1 cellular context compared by ENCODE assay signal in genomic region chr11:47552581-47553416, GRCh38.
A peak's percentile ranks its signal among the peaks of the same experiment; 100 is the strongest.
TF ChIP-seq lines count a peak whose summit lies in the region.

TSS of gene CELF1 (minus strand) at chr11:47553132. CDS start at chr11:47499523, 53,609 bp downstream.

TF ChIP-seq in HepG2, 621 proteins besides CTCF, POLR2A, EP300 and RAD21 (continued from another document and continues in another):
- TF ChIP-seq PRDM15 (CRISPR knock-in tag; IDR thresholded peaks at IDR 0.05), result no peak; the same call in 1 of the 2 replicates
- no peak for TF ChIP-seq ZNF792 (CRISPR knock-in tag; IDR thresholded peaks at IDR 0.05)
- no peak for TF ChIP-seq HNRNPH1 (optimal IDR thresholded peaks at IDR 0.05; ENCODE audit: low read depth, low read length)
- no peak for TF ChIP-seq FOXK2 (IDR thresholded peaks at IDR 0.05)
- peak; percentile 96 for TF ChIP-seq ZNF644 (CRISPR knock-in tag; IDR thresholded peaks at IDR 0.05; ENCODE audit: low read depth)
- no peak for TF ChIP-seq PAF1 (CRISPR knock-in tag; IDR thresholded peaks at IDR 0.05)
- peak; percentile 71 to 80; a peak in 3 of 4 replicates for TF ChIP-seq HMGXB4 (CRISPR knock-in tag; IDR thresholded peaks at IDR 0.05; ENCODE audit: borderline replicate concordance in 1 of 2, low read depth in 1 of 2)
- no peak for TF ChIP-seq SMAD9 (CRISPR knock-in tag; IDR thresholded peaks at IDR 0.05)
- TF ChIP-seq ZMAT3 (CRISPR knock-in tag; conservative IDR thresholded peaks at IDR 0.05), result no peak
- TF ChIP-seq, protein P1, sequence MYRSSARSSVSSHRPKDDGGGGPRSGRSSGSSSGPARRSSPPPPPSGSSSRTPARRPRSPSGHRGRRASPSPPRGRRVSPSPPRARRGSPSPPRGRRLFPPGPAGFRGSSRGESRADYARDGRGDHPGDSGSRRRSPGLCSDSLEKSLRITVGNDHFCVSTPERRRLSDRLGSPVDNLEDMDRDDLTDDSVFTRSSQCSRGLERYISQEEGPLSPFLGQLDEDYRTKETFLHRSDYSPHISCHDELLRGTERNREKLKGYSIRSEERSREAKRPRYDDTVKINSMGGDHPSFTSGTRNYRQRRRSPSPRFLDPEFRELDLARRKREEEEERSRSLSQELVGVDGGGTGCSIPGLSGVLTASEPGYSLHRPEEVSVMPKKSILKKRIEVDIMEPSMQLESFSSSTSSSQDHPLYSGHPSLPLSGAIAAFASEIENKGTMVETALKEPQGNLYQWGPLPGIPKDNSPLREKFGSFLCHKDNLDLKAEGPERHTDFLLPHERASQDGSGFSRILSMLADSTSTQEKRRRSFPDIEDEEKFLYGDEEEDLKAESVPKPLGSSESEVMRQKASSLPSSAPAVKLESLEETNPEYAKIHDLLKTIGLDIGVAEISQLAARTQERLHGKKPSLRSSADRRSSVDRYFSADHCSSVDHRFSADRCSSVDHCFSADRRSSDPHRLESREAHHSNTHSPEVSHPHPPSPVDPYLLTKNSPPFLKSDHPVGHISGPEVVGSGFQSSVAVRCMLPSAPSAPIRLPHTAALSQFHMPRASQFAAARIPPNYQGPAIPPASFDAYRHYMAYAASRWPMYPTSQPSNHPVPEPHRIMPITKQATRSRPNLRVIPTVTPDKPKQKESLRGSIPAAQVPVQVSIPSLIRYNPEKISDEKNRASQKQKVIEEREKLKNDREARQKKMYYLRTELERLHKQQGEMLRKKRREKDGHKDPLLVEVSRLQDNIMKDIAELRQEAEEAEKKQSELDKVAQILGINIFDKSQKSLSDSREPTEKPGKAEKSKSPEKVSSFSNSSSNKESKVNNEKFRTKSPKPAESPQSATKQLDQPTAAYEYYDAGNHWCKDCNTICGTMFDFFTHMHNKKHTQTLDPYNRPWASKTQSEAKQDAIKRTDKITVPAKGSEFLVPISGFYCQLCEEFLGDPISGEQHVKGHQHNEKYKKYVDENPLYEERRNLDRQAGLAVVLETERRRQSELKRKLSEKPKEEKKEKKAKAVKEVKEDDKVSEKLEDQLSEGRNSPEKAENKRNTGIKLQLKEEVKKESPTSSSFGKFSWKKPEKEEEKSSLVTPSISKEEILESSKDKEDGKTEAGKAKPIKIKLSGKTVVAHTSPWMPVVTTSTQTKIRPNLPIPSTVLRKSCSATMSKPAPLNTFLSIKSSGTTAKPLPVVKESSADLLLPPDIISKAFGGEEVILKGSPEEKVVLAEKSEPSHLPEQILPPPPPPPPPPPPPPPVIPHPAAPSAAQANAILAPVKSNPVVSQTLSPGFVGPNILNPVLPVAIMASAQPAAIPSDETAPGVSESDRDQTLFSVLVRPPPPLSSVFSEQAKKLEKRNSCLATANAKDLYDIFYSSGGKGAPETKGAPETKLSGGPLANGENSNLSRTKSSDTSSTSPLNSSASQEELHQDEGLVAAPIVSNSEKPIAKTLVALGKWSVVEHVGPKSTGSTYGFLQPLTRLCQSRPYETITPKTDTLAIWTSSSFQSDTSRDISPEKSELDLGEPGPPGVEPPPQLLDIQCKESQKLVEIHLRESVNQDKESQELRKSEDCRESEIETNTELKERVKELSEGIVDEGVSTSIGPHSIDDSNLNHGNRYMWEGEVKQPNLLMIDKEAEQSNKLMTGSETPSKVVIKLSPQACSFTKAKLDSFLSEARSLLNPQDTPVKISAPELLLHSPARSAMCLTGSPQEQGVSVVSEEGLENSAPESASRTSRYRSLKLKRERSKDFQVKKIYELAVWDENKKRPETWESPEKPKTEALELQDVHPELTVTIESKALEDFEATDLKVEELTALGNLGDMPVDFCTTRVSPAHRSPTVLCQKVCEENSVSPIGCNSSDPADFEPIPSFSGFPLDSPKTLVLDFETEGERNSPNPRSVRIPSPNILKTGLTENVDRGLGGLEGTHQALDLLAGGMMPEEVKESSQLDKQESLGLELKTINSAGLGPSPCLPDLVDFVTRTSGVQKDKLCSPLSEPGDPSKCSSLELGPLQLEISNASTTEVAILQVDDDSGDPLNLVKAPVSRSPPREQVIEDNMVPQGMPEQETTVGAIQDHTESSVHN (CRISPR knock-in tag; IDR thresholded peaks at IDR 0.05), result no peak
- peak; percentile 38; the same call in 1 of the 2 replicates for TF ChIP-seq BATF2 (CRISPR knock-in tag; IDR thresholded peaks at IDR 0.05)
- TF ChIP-seq ONECUT2 (CRISPR knock-in tag; IDR thresholded peaks at IDR 0.05), result no peak
- TF ChIP-seq ZNF260 (CRISPR knock-in tag; IDR thresholded peaks at IDR 0.05; ENCODE audit: borderline replicate concordance, low read depth), result no peak
- no peak; the same call in 1 of the 2 replicates for TF ChIP-seq ZNF556 (CRISPR knock-in tag; IDR thresholded peaks at IDR 0.05; ENCODE audit: borderline replicate concordance)
- TF ChIP-seq ZNF75D (CRISPR knock-in tag; IDR thresholded peaks at IDR 0.05; ENCODE audit: borderline replicate concordance), result no peak
- 0 out of 2 replicates have a peak, but pooled peaks have one; percentile 80 for TF ChIP-seq DNMT1 (CRISPR knock-in tag; IDR thresholded peaks at IDR 0.05)
- TF ChIP-seq CREB1 (IDR thresholded peaks at IDR 0.05), result peak; percentile 28; the same call in 1 of the 2 replicates
- no peak for TF ChIP-seq CREB1 (CRISPR knock-in tag; IDR thresholded peaks at IDR 0.05)
- TF ChIP-seq TBX2 (CRISPR knock-in tag; IDR thresholded peaks at IDR 0.05; ENCODE audit: borderline replicate concordance), result no peak; the same call in 1 of the 2 replicates
- no peak for TF ChIP-seq ZNF3 (CRISPR knock-in tag; IDR thresholded peaks at IDR 0.05)
- TF ChIP-seq ZNF563 (CRISPR knock-in tag; IDR thresholded peaks at IDR 0.05), result peak; percentile 61; the same call in 1 of the 2 replicates
- TF ChIP-seq, protein P2, sequence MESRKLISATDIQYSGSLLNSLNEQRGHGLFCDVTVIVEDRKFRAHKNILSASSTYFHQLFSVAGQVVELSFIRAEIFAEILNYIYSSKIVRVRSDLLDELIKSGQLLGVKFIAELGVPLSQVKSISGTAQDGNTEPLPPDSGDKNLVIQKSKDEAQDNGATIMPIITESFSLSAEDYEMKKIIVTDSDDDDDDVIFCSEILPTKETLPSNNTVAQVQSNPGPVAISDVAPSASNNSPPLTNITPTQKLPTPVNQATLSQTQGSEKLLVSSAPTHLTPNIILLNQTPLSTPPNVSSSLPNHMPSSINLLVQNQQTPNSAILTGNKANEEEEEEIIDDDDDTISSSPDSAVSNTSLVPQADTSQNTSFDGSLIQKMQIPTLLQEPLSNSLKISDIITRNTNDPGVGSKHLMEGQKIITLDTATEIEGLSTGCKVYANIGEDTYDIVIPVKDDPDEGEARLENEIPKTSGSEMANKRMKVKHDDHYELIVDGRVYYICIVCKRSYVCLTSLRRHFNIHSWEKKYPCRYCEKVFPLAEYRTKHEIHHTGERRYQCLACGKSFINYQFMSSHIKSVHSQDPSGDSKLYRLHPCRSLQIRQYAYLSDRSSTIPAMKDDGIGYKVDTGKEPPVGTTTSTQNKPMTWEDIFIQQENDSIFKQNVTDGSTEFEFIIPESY (CRISPR knock-in tag; IDR thresholded peaks at IDR 0.05), result no peak
- peak; percentile 67 for TF ChIP-seq ELF1 (CRISPR knock-in tag; IDR thresholded peaks at IDR 0.05)
- TF ChIP-seq, protein P3, sequence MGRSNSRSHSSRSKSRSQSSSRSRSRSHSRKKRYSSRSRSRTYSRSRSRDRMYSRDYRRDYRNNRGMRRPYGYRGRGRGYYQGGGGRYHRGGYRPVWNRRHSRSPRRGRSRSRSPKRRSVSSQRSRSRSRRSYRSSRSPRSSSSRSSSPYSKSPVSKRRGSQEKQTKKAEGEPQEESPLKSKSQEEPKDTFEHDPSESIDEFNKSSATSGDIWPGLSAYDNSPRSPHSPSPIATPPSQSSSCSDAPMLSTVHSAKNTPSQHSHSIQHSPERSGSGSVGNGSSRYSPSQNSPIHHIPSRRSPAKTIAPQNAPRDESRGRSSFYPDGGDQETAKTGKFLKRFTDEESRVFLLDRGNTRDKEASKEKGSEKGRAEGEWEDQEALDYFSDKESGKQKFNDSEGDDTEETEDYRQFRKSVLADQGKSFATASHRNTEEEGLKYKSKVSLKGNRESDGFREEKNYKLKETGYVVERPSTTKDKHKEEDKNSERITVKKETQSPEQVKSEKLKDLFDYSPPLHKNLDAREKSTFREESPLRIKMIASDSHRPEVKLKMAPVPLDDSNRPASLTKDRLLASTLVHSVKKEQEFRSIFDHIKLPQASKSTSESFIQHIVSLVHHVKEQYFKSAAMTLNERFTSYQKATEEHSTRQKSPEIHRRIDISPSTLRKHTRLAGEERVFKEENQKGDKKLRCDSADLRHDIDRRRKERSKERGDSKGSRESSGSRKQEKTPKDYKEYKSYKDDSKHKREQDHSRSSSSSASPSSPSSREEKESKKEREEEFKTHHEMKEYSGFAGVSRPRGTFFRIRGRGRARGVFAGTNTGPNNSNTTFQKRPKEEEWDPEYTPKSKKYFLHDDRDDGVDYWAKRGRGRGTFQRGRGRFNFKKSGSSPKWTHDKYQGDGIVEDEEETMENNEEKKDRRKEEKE (IDR thresholded peaks at IDR 0.05), result no peak
- TF ChIP-seq LCORL (IDR thresholded peaks at IDR 0.05), result no peak
- TF ChIP-seq LCORL (CRISPR knock-in tag; IDR thresholded peaks at IDR 0.05), result peak; percentile 60
- TF ChIP-seq EEA1 (CRISPR knock-in tag; IDR thresholded peaks at IDR 0.05; ENCODE audit: borderline replicate concordance), result no peak; the same call in 1 of the 2 replicates
- no peak for TF ChIP-seq SIN3B (IDR thresholded peaks at IDR 0.05; ENCODE audit: low read length)
- peak; percentile 87 for TF ChIP-seq ZFX (CRISPR knock-in tag; IDR thresholded peaks at IDR 0.05; ENCODE audit: low read depth)
- no peak for TF ChIP-seq REXO4 (CRISPR knock-in tag; IDR thresholded peaks at IDR 0.05; ENCODE audit: borderline replicate concordance)
- TF ChIP-seq ZNF512 (CRISPR knock-in tag; IDR thresholded peaks at IDR 0.05), result no peak
- no peak for TF ChIP-seq ZBTB7B (CRISPR knock-in tag; IDR thresholded peaks at IDR 0.05)
- peak; percentile 73; the same call in 1 of the 2 replicates for TF ChIP-seq YEATS4 (CRISPR knock-in tag; IDR thresholded peaks at IDR 0.05; ENCODE audit: borderline replicate concordance)
- TF ChIP-seq KDM1A (CRISPR knock-in tag; IDR thresholded peaks at IDR 0.05), result no peak
- no peak for TF ChIP-seq NPAS2 (CRISPR knock-in tag; IDR thresholded peaks at IDR 0.05; ENCODE audit: borderline replicate concordance)
- TF ChIP-seq NFIC (IDR thresholded peaks at IDR 0.05; ENCODE audit: low read length), result no peak
- no peak for TF ChIP-seq ZNF383 (CRISPR knock-in tag; IDR thresholded peaks at IDR 0.05; ENCODE audit: borderline replicate concordance)
- TF ChIP-seq ZNF44 (CRISPR knock-in tag; IDR thresholded peaks at IDR 0.05), result no peak
- no peak for TF ChIP-seq ZFAT (CRISPR knock-in tag; conservative IDR thresholded peaks at IDR 0.05)
- TF ChIP-seq ZNF441 (CRISPR knock-in tag; IDR thresholded peaks at IDR 0.05; ENCODE audit: borderline replicate concordance), result no peak
